ENCODE assay signal across 8 cellular contexts in genomic region chr2:71129891-71130324, GRCh38. TPM values are rescaled to one million over a fixed set of nuclear protein-coding genes. Genes with fewer than 3 reads are reported as not detected.
DNase-seq lines count a peak whose midpoint lies in the region; ATAC-seq and TF ChIP-seq lines count a peak whose summit lies in the region.

TSS of gene MCEE (minus strand) at chr2:71130229. CDS start at chr2:71130219, 10 bp downstream.

- peaks cover 69% of the 10 kb centered on the region for H3K79me2 ChIP-seq in DND-41 (ENCODE audit: insufficient read depth, low read length)

- H2BK120ac ChIP-seq in neuronal stem cell (ENCODE audit: low read depth, low read length): no peak within 1 kb of the TSS

- peak within 1 kb of the TSS; percentile 96 for H3K9ac ChIP-seq in DND-41 (ENCODE audit: low read depth, low read length)
- peak within 1 kb of the TSS; percentile 97 for H3K9ac ChIP-seq in neuronal stem cell (ENCODE audit: low read depth, low read length, poor library complexity)

- H3K4me3 ChIP-seq in DND-41 (ENCODE audit: low read depth in 1 of 2, low read length in 2 of 2) (peak within 1 kb of the TSS; percentile 74 to 100), Peyer's patch (peak within 1 kb of the TSS; percentile 70 to 88 (median 79)), fibroblast of the aortic adventitia (ENCODE audit: low read depth, low read length) (peak within 1 kb of the TSS; percentile 96), neuronal stem cell (ENCODE audit: low read length in 2 of 2) (peak within 1 kb of the TSS; percentile 81 to 96), suprapubic skin (peak within 1 kb of the TSS; percentile 86)
- H3K4me3 ChIP-seq in Jurkat, Clone E6-1 (ENCODE audit: low read length): peak within 1 kb of the TSS; percentile 91

- H2AK5ac ChIP-seq in neuronal stem cell (ENCODE audit: low read depth, low read length): no peak within 1 kb of the TSS

- peaks cover 33% of the 10 kb centered on the region for H3K36me3 ChIP-seq in DND-41 (ENCODE audit: insufficient read depth, low read length)
- peaks cover 0 to 15% (median 0%) of the 10 kb centered on the region in 3 donors for H3K36me3 ChIP-seq in Peyer's patch
- H3K36me3 ChIP-seq in neuronal stem cell (replicated peaks in 1 of 2; ENCODE audit: control insufficient read depth in 2 of 2, insufficient read depth in 2 of 2, low read length in 2 of 2): peaks cover 5 to 27% of the 10 kb centered on the region in 2 donors
- H3K36me3 ChIP-seq in suprapubic skin: peaks cover 14% of the 10 kb centered on the region

- peak within 1 kb of the TSS; percentile 82 for H2BK15ac ChIP-seq in neuronal stem cell (ENCODE audit: low read length)

- peaks cover 10% of the 10 kb centered on the region; the same call in 1 of the 2 replicates for H4K20me1 ChIP-seq in DND-41 (ENCODE audit: insufficient read depth, low read length)

- TF ChIP-seq POLR2A in Peyer's patch (IDR thresholded peaks at IDR 0.05): peak; percentile 62 to 64
- TF ChIP-seq POLR2A in suprapubic skin (IDR thresholded peaks at IDR 0.05): no peak

- no peak within 1 kb of the TSS for H4K8ac ChIP-seq in neuronal stem cell (ENCODE audit: low read depth, low read length)

- H3K9me3 ChIP-seq in DND-41 (ENCODE audit: insufficient read depth, low read length, severe bottlenecking): no peaks in the 10 kb centered on the region
- H3K9me3 ChIP-seq in Peyer's patch: no peaks in the 10 kb centered on the region
- H3K9me3 ChIP-seq in neuronal stem cell (replicated peaks in 1 of 2; ENCODE audit: control insufficient read depth in 2 of 2, insufficient read depth in 1 of 2, low read depth in 1 of 2, low read length in 2 of 2): no peaks in the 10 kb centered on the region
- no peaks in the 10 kb centered on the region for H3K9me3 ChIP-seq in suprapubic skin

- peaks cover 43% of the 10 kb centered on the region for H3K4me1 ChIP-seq in DND-41 (ENCODE audit: insufficient read depth, low read length)
- peaks cover 0 to 32% (median 0%) of the 10 kb centered on the region in 4 donors for H3K4me1 ChIP-seq in Peyer's patch
- peaks cover 2 to 11% of the 10 kb centered on the region in 2 donors for H3K4me1 ChIP-seq in neuronal stem cell (ENCODE audit: control insufficient read depth in 2 of 2, insufficient read depth in 1 of 2, low read depth in 1 of 2, low read length in 2 of 2)
- H3K4me1 ChIP-seq in suprapubic skin: peaks cover 44% of the 10 kb centered on the region

- H3K27ac ChIP-seq in DND-41 (ENCODE audit: low read length) (peak within 1 kb of the TSS; percentile 97), Peyer's patch (peak within 1 kb of the TSS; percentile 85 to 97 (median 91)), neuronal stem cell (replicated peaks; ENCODE audit: low read length) (peak within 1 kb of the TSS; percentile 77), suprapubic skin (peak within 1 kb of the TSS; percentile 98)

- H3K18ac ChIP-seq in neuronal stem cell (ENCODE audit: low read length): peak within 1 kb of the TSS; percentile 97

- ATAC-seq in DND-41 (ENCODE audit: insufficient read depth, low read depth) (peak; percentile 87), GM21723 (IDR thresholded peaks at IDR 0.05; ENCODE audit: unreplicated experiment) (peak; percentile 89)

- no peak within 1 kb of the TSS for H2BK12ac ChIP-seq in neuronal stem cell (ENCODE audit: low read length)

- H3K4me2 ChIP-seq in DND-41 (ENCODE audit: insufficient read depth, low read length): peak within 1 kb of the TSS; percentile 74
- peak within 1 kb of the TSS; percentile 54 for H3K4me2 ChIP-seq in neuronal stem cell (ENCODE audit: insufficient read depth, low read length, poor library complexity, severe bottlenecking)

- no peak within 1 kb of the TSS for H4K91ac ChIP-seq in neuronal stem cell (ENCODE audit: low read depth, low read length, poor library complexity)

- no peaks in the 10 kb centered on the region for H3K27me3 ChIP-seq in DND-41 (ENCODE audit: insufficient read depth, low read length, poor library complexity)
- no peaks in the 10 kb centered on the region for H3K27me3 ChIP-seq in Peyer's patch
- no peaks in the 10 kb centered on the region for H3K27me3 ChIP-seq in neuronal stem cell (ENCODE audit: control insufficient read depth in 3 of 3, insufficient read depth in 3 of 3, low read depth in 1 of 3, low read length in 3 of 3)
- H3K27me3 ChIP-seq in suprapubic skin: no peaks in the 10 kb centered on the region

- H2BK5ac ChIP-seq in neuronal stem cell (ENCODE audit: low read length): peak within 1 kb of the TSS; percentile 77

- DNase-seq in DND-41 (peak; percentile 89), Peyer's patch (peak; percentile 90 to 96 (median 95)), fibroblast of the aortic adventitia (ENCODE audit: low read depth) (no peak), neuronal stem cell (ENCODE audit: low spot score) (peak; percentile 89), suprapubic skin (ENCODE audit: low spot score in 2 of 2) (peak; percentile 95 to 96)
- peak; percentile 73 for DNase-seq in Jurkat, Clone E6-1 (ENCODE audit: low read depth, low spot score)
- DNase-seq in activated T-helper 1 cell treated with anti-CD3 and anti-CD28 coated beads, Interleukin-2, amount 50 U/mL, for 16 hours (ENCODE audit: low read depth in 1 of 2, low spot score in 1 of 2): peak; percentile 75 to 79

- no peak within 1 kb of the TSS for H3K4ac ChIP-seq in neuronal stem cell (ENCODE audit: low read length)

- peaks cover 4% of the 10 kb centered on the region for H3K79me1 ChIP-seq in neuronal stem cell (ENCODE audit: low read depth, low read length)

- peak within 1 kb of the TSS; percentile 100 for H2AFZ ChIP-seq in DND-41 (ENCODE audit: low read depth, low read length)
- peak within 1 kb of the TSS; percentile 96 for H2AFZ ChIP-seq in neuronal stem cell (ENCODE audit: low read length)

- TF ChIP-seq EP300 in suprapubic skin (IDR thresholded peaks at IDR 0.05): no peak

- WGBS in neuronal stem cell (ENCODE audit: extremely low coverage in 2 of 2, insufficient read length in 2 of 2, insufficient replicate concordance in 1 of 2), 2 donors: no CpG with 5 or more reads among the region's 36 CpGs
- WGBS in suprapubic skin: under 1% methylated on average over 29 of the region's 36 CpGs

- H3K14ac ChIP-seq in neuronal stem cell (ENCODE audit: low read length): peak within 1 kb of the TSS; percentile 40

- TF ChIP-seq CTCF in DND-41 (IDR thresholded peaks at IDR 0.05; ENCODE audit: borderline replicate concordance, extremely low read depth, low read length, poor library complexity, severe bottlenecking): no peak
- no peak for TF ChIP-seq CTCF in Peyer's patch (IDR thresholded peaks at IDR 0.05)
- no peak for TF ChIP-seq CTCF in fibroblast of the aortic adventitia (IDR thresholded peaks at IDR 0.05; ENCODE audit: insufficient read depth, low read length)
- no peak for TF ChIP-seq CTCF in suprapubic skin (IDR thresholded peaks at IDR 0.05)

- peak within 1 kb of the TSS; percentile 60 for H3K23ac ChIP-seq in neuronal stem cell (ENCODE audit: low read depth, low read length, poor library complexity)

RNA-seq across cellular contexts. Expression of gene MCEE, which starts in this region (rescaled TPM):
- polyA plus RNA-seq in Jurkat, Clone E6-1 (2012; ENCODE audit: insufficient read depth, insufficient read length): 18.3 TPM
- total RNA-seq in Peyer's patch (10 to 100 TPM; 14.0 to 31.5 (median 22.1) TPM), fibroblast of the aortic adventitia (ENCODE audit: low replicate concordance) (8.0 and 18.8 TPM in 2 replicates), suprapubic skin (10 to 100 TPM; 20.9 to 45.8 (median 25.5) TPM)
- 12.6 TPM for polyA plus RNA-seq in neuronal stem cell (2013, experiment 1 of 2)
- polyA plus RNA-seq in neuronal stem cell (2013, experiment 2 of 2): 11.9 TPM

Comparison
In these comparisons a context has a peak if more than half of its experiments do, and no peak if none do; other contexts are left out.
1. POLR2A ChIP-seq: peak in Peyer's patch (2 of 2); none in suprapubic skin (0 of 2).
2. Peak in every context shown above with its lines, with median percentiles within 50 percentile points of each other: H3K27ac ChIP-seq and H3K4me3 ChIP-seq.